In the genomic region with DNA sequence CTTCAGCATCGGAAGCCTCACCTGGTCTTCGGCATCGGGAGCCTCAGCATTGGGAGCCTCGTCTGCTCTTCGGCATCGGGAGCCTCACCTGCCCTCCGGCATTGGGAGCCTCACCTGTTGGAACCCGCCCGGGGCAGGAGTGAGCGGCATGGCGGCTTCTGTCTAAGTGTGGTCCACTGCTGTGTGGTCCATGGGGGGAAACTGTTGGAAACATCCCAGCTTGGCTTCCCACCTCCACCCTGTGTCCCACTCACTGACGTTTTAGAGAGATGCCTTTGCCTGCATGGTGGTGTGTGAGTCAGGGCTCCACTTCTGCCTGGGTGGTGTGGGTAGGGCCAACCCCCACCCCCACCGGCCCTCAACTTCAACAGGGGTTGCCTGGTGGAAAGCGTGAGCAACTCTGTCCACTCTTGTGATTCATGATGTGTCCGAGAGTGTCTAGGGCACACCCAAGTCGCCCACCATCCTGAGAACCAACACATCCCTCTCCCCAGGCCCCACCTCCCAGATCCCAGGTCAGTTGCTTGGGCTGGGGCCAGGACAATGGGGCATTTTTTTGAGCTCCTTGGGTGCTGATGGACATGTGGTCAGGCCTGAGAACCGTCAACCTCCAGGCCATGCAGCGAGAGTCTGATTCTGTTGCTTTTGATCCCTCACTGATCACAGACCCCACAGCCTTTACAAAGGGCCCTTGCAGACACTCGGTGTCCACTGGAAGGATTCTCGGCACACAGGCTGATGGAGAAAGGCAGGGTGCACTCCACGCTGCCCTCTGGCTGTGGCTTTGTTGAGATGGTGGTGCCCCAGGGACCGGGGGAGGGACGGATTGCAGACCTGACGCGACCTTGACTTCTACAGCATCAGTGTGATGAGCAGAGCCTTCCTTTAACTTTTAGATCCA, we compare ENCODE assay signal across 9 cellular contexts.
A peak's percentile ranks its signal among the peaks of the same experiment; 100 is the strongest.
DNase-seq lines count a peak whose midpoint lies in the region; ATAC-seq and TF ChIP-seq lines count a peak whose summit lies in the region.
"Had no signal": no experiment of that assay in that cellular context is flagged by ENCODE, and none has a peak within 500 bp of the region (broad histone marks: within the 10 kb centered on the region; RNA-seq: fewer than 3 reads in every experiment).

No MANE protein-coding gene starts in this region.

- peak; percentile 37 for TF ChIP-seq CTCF in fibroblast of villous mesenchyme (IDR thresholded peaks at IDR 0.05; ENCODE audit: insufficient read depth, low read depth, low read length)

- TF ChIP-seq POLR2A in GM18505 (IDR thresholded peaks at IDR 0.05; ENCODE audit: borderline replicate concordance, extremely low read depth, insufficient read depth, insufficient read length), result no peak

- peak; percentile 21 for DNase-seq in DMS 273 (lab: John Stamatoyannopoulos, UW; ENCODE audit: unreplicated experiment)
- no peak for DNase-seq in DMS 273 treated with DMSO at 0.1 percent for 48 hours (lab: John Stamatoyannopoulos, UW)
- DNase-seq in NCI-H460 (ENCODE audit: extremely low read depth, low read depth), result peak; percentile 8
- DNase-seq in fibroblast of villous mesenchyme (ENCODE audit: low read depth), result peak; percentile 13
- DNase-seq in pons (ENCODE audit: low spot score), result peak; percentile 20
- DNase-seq in foreskin melanocyte, result no peak
- DNase-seq in NCI-H187 (lab: John Stamatoyannopoulos, UW), result no peak
- DNase-seq: NCI-H526 treated with DMSO at 0.1 percent for 48 hours had no signal

- ATAC-seq in GM18505 (IDR thresholded peaks at IDR 0.05; ENCODE audit: unreplicated experiment), result no peak

- no peak overlapping the region for H3K4me3 ChIP-seq in fibroblast of villous mesenchyme (ENCODE audit: low read depth, low read length)

Comparison
In these comparisons a context has a peak if more than half of its experiments do, and no peak if none do; other contexts are left out.
1. DNase-seq: peak in DMS 273 (single experiment), NCI-H460 (single experiment), fibroblast of villous mesenchyme (single experiment) and pons (single experiment); none in DMS 273 treated with DMSO at 0.1 percent for 48 hours (single experiment), foreskin melanocyte (single experiment) and NCI-H187 (0 of 2).